In the genomic region with DNA sequence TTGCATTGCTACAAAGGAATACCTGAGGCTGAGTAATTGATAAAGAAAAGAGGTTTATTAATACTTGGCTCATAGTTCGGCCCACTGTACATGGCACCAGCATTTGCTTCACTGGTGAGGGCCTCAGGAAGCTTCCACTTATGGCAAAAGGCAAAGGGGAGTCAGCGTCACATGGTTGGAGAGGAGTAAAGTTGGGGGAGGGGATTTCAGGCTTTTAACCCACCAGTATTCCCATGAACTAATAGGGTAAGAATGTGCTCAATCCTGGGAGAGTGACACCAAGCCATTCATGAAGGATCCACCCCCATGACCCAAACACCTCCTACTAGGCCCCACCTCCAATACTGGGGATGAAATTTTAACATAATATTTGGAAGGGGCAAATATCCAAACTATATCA, we compare ENCODE assay signal across 26 cellular contexts.
DNase-seq lines count a peak whose midpoint lies in the region; ATAC-seq and TF ChIP-seq lines count a peak whose summit lies in the region.
"Had no signal": no experiment of that assay in that cellular context is flagged by ENCODE, and none has a peak within 500 bp of the region (broad histone marks: within the 10 kb centered on the region; RNA-seq: fewer than 3 reads in every experiment).

No MANE protein-coding gene starts in this region.

- H3K36me3 ChIP-seq in H7 (replicated peaks; ENCODE audit: control insufficient read depth, insufficient read depth, low read length) = no peaks in the 10 kb centered on the region
- no peaks in the 10 kb centered on the region for H3K36me3 ChIP-seq in endodermal cell (ENCODE audit: control insufficient read depth, insufficient read depth, low read length)
- H3K36me3 ChIP-seq: BLaER1, Peyer's patch had no signal

- no peaks in the 10 kb centered on the region for H3K9me3 ChIP-seq in endodermal cell (ENCODE audit: control insufficient read depth, low read length)
- H3K9me3 ChIP-seq: BLaER1, Caco-2, Peyer's patch had no signal

- H3K9me3 Mint-ChIP-seq in endodermal cell = no peaks in the 10 kb centered on the region
- H3K9me3 Mint-ChIP-seq: H9 had no signal

- 87 to 100% methylated on average over 1 to 2 of the region's 2 CpGs for WGBS in endodermal cell (ENCODE audit: insufficient coverage in 1 of 2, insufficient read length in 1 of 2), 2 experiments

- H3K36me3 Mint-ChIP-seq in endodermal cell (ENCODE audit: low read depth) = no peaks in the 10 kb centered on the region
- H3K36me3 Mint-ChIP-seq: CD4-positive, alpha-beta memory T cell had no signal

- TF ChIP-seq CTCF in endodermal cell (conservative IDR thresholded peaks at IDR 0.05) = no peak

- no peak overlapping the region for H3K27ac ChIP-seq in endodermal cell (ENCODE audit: low read depth, low read length)
- H3K27ac ChIP-seq: 22Rv1, BLaER1, KMS-11, Peyer's patch had no signal

- no peaks in the 10 kb centered on the region for H3K4me1 ChIP-seq in endodermal cell (ENCODE audit: control insufficient read depth, insufficient read depth, low read length)
- H3K4me1 ChIP-seq: Caco-2, Peyer's patch had no signal

- no peak overlapping the region for H3K9ac ChIP-seq in endodermal cell (ENCODE audit: extremely low read depth, low read length, poor library complexity, severe bottlenecking)
- H3K9ac ChIP-seq: BLaER1, KMS-11 had no signal

- no peak overlapping the region for H3K4me3 Mint-ChIP-seq in endodermal cell
- H3K4me3 Mint-ChIP-seq: CD4-positive, alpha-beta memory T cell; H9 had no signal

- H3K4me3 ChIP-seq in H7 (ENCODE audit: insufficient read depth, low read depth, low read length) (no peak overlapping the region), endodermal cell (ENCODE audit: low read length) (no peak overlapping the region)
- H3K4me3 ChIP-seq: BLaER1, Peyer's patch had no signal

- peak; percentile 3 for DNase-seq in Daoy (ENCODE audit: low read depth)
- peak; percentile 1 for DNase-seq in H7
- DNase-seq in endodermal cell = peak; percentile 53
- DNase-seq in islet precursor cell = peak; percentile 60
- no peak for DNase-seq in NCI-H774 (lab: John Stamatoyannopoulos, UW)
- DNase-seq in inferior parietal cortex (ENCODE audit: extremely low spot score) = no peak
- no peak for DNase-seq in NCI-H446 (lab: John Stamatoyannopoulos, UW)
- DNase-seq: ACHN; Caco-2; CD4-positive, alpha-beta memory T cell; DMS 273 treated with DMSO at 0.1 percent for 48 hours; DMS79 treated with DMSO at 0.1 percent for 48 hours; GDM1; H9; IMR-90; NCI-H1092 treated with DMSO at 0.1 percent for 48 hours; NCI-H1436 treated with DMSO at 0.1 percent for 48 hours; NCI-H1930; NCI-H226; NCI-H524; NCI-H82; Peyer's patch had no signal

- no peaks in the 10 kb centered on the region for H3K27me3 Mint-ChIP-seq in endodermal cell (ENCODE audit: insufficient read depth)
- H3K27me3 Mint-ChIP-seq: CD4-positive, alpha-beta memory T cell had no signal

- H3K27ac Mint-ChIP-seq in endodermal cell = no peak overlapping the region
- H3K27ac Mint-ChIP-seq: CD4-positive, alpha-beta memory T cell had no signal

- H3K4me1 Mint-ChIP-seq in endodermal cell = no peaks in the 10 kb centered on the region
- H3K4me1 Mint-ChIP-seq: CD4-positive, alpha-beta memory T cell had no signal

- H3K27me3 ChIP-seq in H7 (ENCODE audit: control insufficient read depth, insufficient read depth, low read length) = no peaks in the 10 kb centered on the region
- H3K27me3 ChIP-seq in endodermal cell (ENCODE audit: control insufficient read depth, insufficient read depth, low read length, poor library complexity, severe bottlenecking) = no peaks in the 10 kb centered on the region
- H3K27me3 ChIP-seq: BLaER1, Peyer's patch had no signal

- no peak for ATAC-seq in HG02642 (IDR thresholded peaks at IDR 0.05; ENCODE audit: poor library complexity, unreplicated experiment)

Comparison
In these comparisons a context has a peak if more than half of its experiments do, and no peak if none do; other contexts are left out.
1. DNase-seq: peak in Daoy (single experiment), H7 (single experiment), endodermal cell (single experiment) and islet precursor cell (single experiment); none in NCI-H774 (single experiment), inferior parietal cortex (single experiment) and NCI-H446 (0 of 2).